Comparison of ENCODE assay signal across 1 cellular context in genomic region chr3:49667701-49668413, GRCh38.
TF ChIP-seq lines count a peak whose summit lies in the region.

No MANE protein-coding gene starts in this region.

TF ChIP-seq in IMR-90, 13 proteins besides CTCF, POLR2A, EP300 and RAD21:
- TF ChIP-seq RCOR1 (IDR thresholded peaks at IDR 0.05; ENCODE audit: insufficient replicate concordance, low read length) (no peak), CEBPB (IDR thresholded peaks at IDR 0.05; ENCODE audit: low read depth, low read length) (no peak), MAFK (IDR thresholded peaks at IDR 0.05; ENCODE audit: low read depth, low read length) (no peak), RFX5 (IDR thresholded peaks at IDR 0.05; ENCODE audit: low read depth, low read length) (no peak), MXI1 (IDR thresholded peaks at IDR 0.05; ENCODE audit: borderline replicate concordance, low read depth, low read length) (no peak), MAZ (IDR thresholded peaks at IDR 0.05; ENCODE audit: borderline replicate concordance, low read depth, low read length) (no peak), SMC3 (IDR thresholded peaks at IDR 0.05; ENCODE audit: low read depth, low read length) (no peak), CHD1 (IDR thresholded peaks at IDR 0.05; ENCODE audit: low read depth, low read length) (no peak), BHLHE40 (IDR thresholded peaks at IDR 0.05; ENCODE audit: low read depth, low read length) (no peak), NFE2L2 (IDR thresholded peaks at IDR 0.05; ENCODE audit: low read depth, low read length) (no peak)
